Comparison of ENCODE assay signal across 10 cellular contexts in genomic region chr9:130714586-130715110, GRCh38. TPM values are rescaled to one million over a fixed set of nuclear protein-coding genes. Genes with fewer than 3 reads are reported as not detected.
DNase-seq lines count a peak whose midpoint lies in the region; ATAC-seq, FAIRE-seq and TF ChIP-seq lines count a peak whose summit lies in the region.
"Had no signal": no experiment of that assay in that cellular context is flagged by ENCODE, and none has a peak within 500 bp of the region (broad histone marks: within the 10 kb centered on the region; RNA-seq: fewer than 3 reads in every experiment).

No MANE protein-coding gene starts in this region.

- H3K4me1 ChIP-seq in keratinocyte (ENCODE audit: control insufficient read depth, extremely low read depth, insufficient read depth, low read length) (peaks cover 15% of the 10 kb centered on the region), thyroid gland (peaks cover 19 to 24% of the 10 kb centered on the region in 2 donors), mucosa of descending colon (ENCODE audit: low read depth) (peaks cover 18% of the 10 kb centered on the region)

- intact Hi-C loops in activated T-helper 2 cell treated with anti-CD3 and anti-CD28 coated beads, Interferon-gamma antibody, Interleukin-2, Interleukin-4, amounts not matched to agents 10 μg/mL and 5 μg/mL and 100 μg/mL, durations not matched to agents 14 hours and 24 hours and 36 hours (cut with micrococcal nuclease): loop anchor here (5.0 to 10.0 kb wide), 2 partner anchors 120 to 148 kb away; partner anchors contain the start of gene ABL1
- intact Hi-C loops in thyroid gland (cut with DNase I): loop anchor here (5.0 to 10.0 kb wide), 2 partner anchors 50 to 148 kb away; no protein-coding TSS in a partner anchor
- intact Hi-C loops in mucosa of descending colon (cut with DNase I, micrococcal nuclease): loop anchor here in 1 of 2 donors (10.0 kb wide), 1 partner anchor 50 kb away; no protein-coding TSS in a partner anchor

- peak overlapping the region; percentile 43 for H3K9ac ChIP-seq in keratinocyte (ENCODE audit: control insufficient read depth, extremely low read depth, insufficient read depth, low read length)

- no peak for FAIRE-seq in keratinocyte (lab: Jason Lieb, UNC)
- FAIRE-seq: TTC549 had no signal

- H3K4me1 Mint-ChIP-seq in activated CD8-positive, alpha-beta memory T cell treated with anti-CD3 and anti-CD28 coated beads, Interleukin-2, amount 10 ng/mL, durations not matched to agents 7 days and 5 days: peaks cover 34% of the 10 kb centered on the region
- peaks cover 29% of the 10 kb centered on the region for H3K4me1 Mint-ChIP-seq in activated T-helper 2 cell treated with anti-CD3 and anti-CD28 coated beads, Interferon-gamma antibody, Interleukin-2, Interleukin-4, amounts not matched to agents 10 μg/mL and 5 μg/mL and 100 μg/mL, durations not matched to agents 14 hours and 24 hours and 36 hours (ENCODE audit: low read depth)

- no peaks in the 10 kb centered on the region for H3K36me3 Mint-ChIP-seq in activated CD8-positive, alpha-beta memory T cell treated with anti-CD3 and anti-CD28 coated beads, Interleukin-2, amount 10 ng/mL, durations not matched to agents 7 days and 5 days
- H3K36me3 Mint-ChIP-seq in activated T-helper 2 cell treated with anti-CD3 and anti-CD28 coated beads, Interferon-gamma antibody, Interleukin-2, Interleukin-4, amounts not matched to agents 10 μg/mL and 5 μg/mL and 100 μg/mL, durations not matched to agents 14 hours and 24 hours and 36 hours (ENCODE audit: low read depth): no peaks in the 10 kb centered on the region

- H3K9me3 ChIP-seq in keratinocyte (ENCODE audit: control insufficient read depth, low read depth, low read length): no peaks in the 10 kb centered on the region
- H3K9me3 ChIP-seq in thyroid gland: no peaks in the 10 kb centered on the region
- H3K9me3 ChIP-seq in mucosa of descending colon: no peaks in the 10 kb centered on the region

- peak overlapping the region; percentile 90 for H3K4me2 ChIP-seq in keratinocyte (ENCODE audit: control insufficient read depth, extremely low read depth, insufficient read depth, low read depth, low read length)

- H3K4me3 ChIP-seq in keratinocyte (ENCODE audit: control insufficient read depth in 2 of 3, extremely low read depth in 1 of 3, insufficient read depth in 2 of 3, low read depth in 1 of 3, low read length in 3 of 3): peak overlapping the region; percentile 82 to 98 (median 87)
- H3K4me3 ChIP-seq in thyroid gland (replicated peaks in 1 of 3): peak overlapping the region in 2 of 3 donors; percentile 87 to 93
- no peak overlapping the region for H3K4me3 ChIP-seq in mucosa of descending colon

- no peak overlapping the region for H3K27ac Mint-ChIP-seq in activated CD8-positive, alpha-beta memory T cell treated with anti-CD3 and anti-CD28 coated beads, Interleukin-2, amount 10 ng/mL, durations not matched to agents 7 days and 5 days
- no peak overlapping the region for H3K27ac Mint-ChIP-seq in activated T-helper 2 cell treated with anti-CD3 and anti-CD28 coated beads, Interferon-gamma antibody, Interleukin-2, Interleukin-4, amounts not matched to agents 10 μg/mL and 5 μg/mL and 100 μg/mL, durations not matched to agents 14 hours and 24 hours and 36 hours

- dilution Hi-C loops in keratinocyte (cut with MboI; ENCODE audit: extremely low pct_ligation_motif_present, low sequenced_read_pairs): no loop called here

- H3K9me3 Mint-ChIP-seq in activated CD8-positive, alpha-beta memory T cell treated with anti-CD3 and anti-CD28 coated beads, Interleukin-2, amount 10 ng/mL, durations not matched to agents 7 days and 5 days (ENCODE audit: low read depth): no peaks in the 10 kb centered on the region
- no peaks in the 10 kb centered on the region for H3K9me3 Mint-ChIP-seq in activated T-helper 2 cell treated with anti-CD3 and anti-CD28 coated beads, Interferon-gamma antibody, Interleukin-2, Interleukin-4, amounts not matched to agents 10 μg/mL and 5 μg/mL and 100 μg/mL, durations not matched to agents 14 hours and 24 hours and 36 hours

- no peak for TF ChIP-seq POLR2A in thyroid gland (IDR thresholded peaks at IDR 0.05)

- CTCF ChIA-PET in activated CD8-positive, alpha-beta memory T cell treated with anti-CD3 and anti-CD28 coated beads, Interleukin-2, amount 10 ng/mL, durations not matched to agents 7 days and 5 days (lab: Charles Lee): interaction anchor here (0.5 to 2.6 kb wide), 5 partner anchors 8 to 153 kb away, joined by 3 to 10 read pairs (median 4); no protein-coding TSS in a partner anchor

- no peak overlapping the region for H2AFZ ChIP-seq in keratinocyte (ENCODE audit: control insufficient read depth, low read length)

- H3K79me2 ChIP-seq in keratinocyte (ENCODE audit: control insufficient read depth, insufficient read depth, low read length): peaks cover 56% of the 10 kb centered on the region

- H3K27ac ChIP-seq in keratinocyte (ENCODE audit: control insufficient read depth, insufficient read depth, low read length) (no peak overlapping the region), thyroid gland (peak overlapping the region; percentile 84 to 98 (median 96))

- no peaks in the 10 kb centered on the region for H4K20me1 ChIP-seq in keratinocyte (ENCODE audit: control insufficient read depth, extremely low read depth, insufficient read depth, low read length)

- H3K9me1 ChIP-seq in keratinocyte (ENCODE audit: control insufficient read depth, extremely low read depth, insufficient read depth, low read length): no peaks in the 10 kb centered on the region

- no peaks in the 10 kb centered on the region for H3K27me3 Mint-ChIP-seq in activated CD8-positive, alpha-beta memory T cell treated with anti-CD3 and anti-CD28 coated beads, Interleukin-2, amount 10 ng/mL, durations not matched to agents 7 days and 5 days
- H3K27me3 Mint-ChIP-seq in activated T-helper 2 cell treated with anti-CD3 and anti-CD28 coated beads, Interferon-gamma antibody, Interleukin-2, Interleukin-4, amounts not matched to agents 10 μg/mL and 5 μg/mL and 100 μg/mL, durations not matched to agents 14 hours and 24 hours and 36 hours (ENCODE audit: low read depth): no peaks in the 10 kb centered on the region

- H3K36me3 ChIP-seq in keratinocyte (ENCODE audit: control insufficient read depth in 2 of 2, extremely low read depth in 1 of 2, insufficient read depth in 2 of 2, low read length in 2 of 2) (no peaks in the 10 kb centered on the region), thyroid gland (no peaks in the 10 kb centered on the region), mucosa of descending colon (ENCODE audit: low read depth) (no peaks in the 10 kb centered on the region)

- no peak for DNase-seq in activated CD8-positive, alpha-beta memory T cell treated with anti-CD3 and anti-CD28 coated beads, Interleukin-2, amount 10 ng/mL, durations not matched to agents 7 days and 5 days
- no peak for DNase-seq in activated CD8-positive, alpha-beta memory T cell treated with anti-CD3 and anti-CD28 coated beads for 24 hours
- DNase-seq in activated T-helper 2 cell treated with anti-CD3 and anti-CD28 coated beads, Interferon-gamma antibody, Interleukin-2, Interleukin-4, amounts not matched to agents 10 μg/mL and 5 μg/mL and 100 μg/mL, durations not matched to agents 14 hours and 24 hours and 36 hours (ENCODE audit: low spot score): no peak
- DNase-seq in keratinocyte (ENCODE audit: low read depth, low spot score) (no peak), thyroid gland (no peak), CD1c-positive myeloid dendritic cell (ENCODE audit: extremely low spot score) (no peak), mucosa of descending colon (no peak), HuH-7 (ENCODE audit: low spot score) (no peak)

- ATAC-seq in activated CD8-positive, alpha-beta memory T cell treated with anti-CD3 and anti-CD28 coated beads, Interleukin-2, amount 10 ng/mL, durations not matched to agents 7 days and 5 days: no peak
- ATAC-seq in mucosa of descending colon: no peak

- peak overlapping the region; percentile 86 for H3K4me3 Mint-ChIP-seq in activated CD8-positive, alpha-beta memory T cell treated with anti-CD3 and anti-CD28 coated beads, Interleukin-2, amount 10 ng/mL, durations not matched to agents 7 days and 5 days
- H3K4me3 Mint-ChIP-seq in activated T-helper 2 cell treated with anti-CD3 and anti-CD28 coated beads, Interferon-gamma antibody, Interleukin-2, Interleukin-4, amounts not matched to agents 10 μg/mL and 5 μg/mL and 100 μg/mL, durations not matched to agents 14 hours and 24 hours and 36 hours (ENCODE audit: low read depth): peak overlapping the region; percentile 91

- H3K27me3 ChIP-seq in keratinocyte (ENCODE audit: control insufficient read depth, extremely low read depth, insufficient read depth, low read length): no peaks in the 10 kb centered on the region
- H3K27me3 ChIP-seq in thyroid gland: no peaks in the 10 kb centered on the region

- TF ChIP-seq CTCF in keratinocyte (optimal IDR thresholded peaks at IDR 0.05 in 1 of 3, IDR thresholded peaks at IDR 0.05 in 1 of 3, conservative IDR thresholded peaks at IDR 0.05 in 1 of 3; ENCODE audit: extremely low read depth in 1 of 3, insufficient read depth in 2 of 3, low read length in 3 of 3): no peak
- no peak for TF ChIP-seq CTCF in thyroid gland (IDR thresholded peaks at IDR 0.05)
- no peak for TF ChIP-seq CTCF in mucosa of descending colon (IDR thresholded peaks at IDR 0.05)

- WGBS in thyroid gland, 2 donors: 8 to 18% methylated on average over 7 of the region's 7 CpGs

RNA-seq across cellular contexts. Expression of gene EXOSC2, which starts 21.1 kb away (rescaled TPM):
- 10 to 100 TPM; 69.9 to 81.3 TPM for total RNA-seq in activated CD8-positive, alpha-beta memory T cell treated with anti-CD3 and anti-CD28 coated beads, Interleukin-2, amount 10 ng/mL, durations not matched to agents 7 days and 5 days
- 93.0 and 94.9 TPM in 2 replicates for total RNA-seq in activated T-helper 2 cell treated with anti-CD3 and anti-CD28 coated beads, Interferon-gamma antibody, Interleukin-2, Interleukin-4, amounts not matched to agents 10 μg/mL and 5 μg/mL and 100 μg/mL, durations not matched to agents 14 hours and 24 hours and 36 hours
- polyA plus RNA-seq in keratinocyte: 22.1 to 37.5 TPM (median 35.9 TPM) in 3 replicates
- polyA plus RNA-seq in keratinocyte (2011; ENCODE audit: low read depth): 13.0 TPM
- 17.8 and 19.9 TPM in 2 replicates for polyA plus RNA-seq in keratinocyte (2011; cell fraction: cytosol; rRNA removed)
- 30.3 and 40.1 TPM in 2 replicates for polyA plus RNA-seq in keratinocyte (2011; cell fraction: nucleus; rRNA removed)
- 12.1 and 26.2 TPM in 2 replicates for polyA plus RNA-seq in keratinocyte (2012; ENCODE audit: low replicate concordance)
- 12.2 to 47.6 TPM (median 19.7 TPM) in 3 replicates for polyA minus RNA-seq in keratinocyte
- polyA minus RNA-seq in keratinocyte (2011; cell fraction: cytosol; rRNA and poly(A)+ RNA removed): 48.7 TPM
- polyA minus RNA-seq in keratinocyte (2011; cell fraction: nucleus; rRNA and poly(A)+ RNA removed): 8.0 and 18.8 TPM in 2 replicates
- total RNA-seq in thyroid gland (10 to 100 TPM; 19.2 to 21.6 (median 20.3) TPM), mucosa of descending colon (10 to 100 TPM; 18.3 to 25.7 (median 19.1) TPM)

RNA-seq across cellular contexts. Expression of gene PRDM12, which starts 50.3 kb away (rescaled TPM):
- under 1 TPM; 0.14 to 0.15 TPM for total RNA-seq in activated CD8-positive, alpha-beta memory T cell treated with anti-CD3 and anti-CD28 coated beads, Interleukin-2, amount 10 ng/mL, durations not matched to agents 7 days and 5 days
- total RNA-seq in activated T-helper 2 cell treated with anti-CD3 and anti-CD28 coated beads, Interferon-gamma antibody, Interleukin-2, Interleukin-4, amounts not matched to agents 10 μg/mL and 5 μg/mL and 100 μg/mL, durations not matched to agents 14 hours and 24 hours and 36 hours: 0.21 and 0.28 TPM in 2 replicates
- polyA plus RNA-seq in keratinocyte: not detected in 3 replicates
- not detected for polyA plus RNA-seq in keratinocyte (2011; ENCODE audit: low read depth)
- polyA plus RNA-seq in keratinocyte (2011; cell fraction: cytosol; rRNA removed): 0.04 TPM in 2 replicates
- polyA plus RNA-seq in keratinocyte (2011; cell fraction: nucleus; rRNA removed): not detected in 2 replicates
- polyA plus RNA-seq in keratinocyte (2012; ENCODE audit: low replicate concordance): 0.11 TPM in 1 of 2 replicates, not detected in the other
- not detected in 3 replicates for polyA minus RNA-seq in keratinocyte
- not detected for polyA minus RNA-seq in keratinocyte (2011; cell fraction: cytosol; rRNA and poly(A)+ RNA removed)
- not detected in 2 replicates for polyA minus RNA-seq in keratinocyte (2011; cell fraction: nucleus; rRNA and poly(A)+ RNA removed)
- total RNA-seq in thyroid gland (not detected), mucosa of descending colon (under 1 TPM in 2 of 3 donors, not detected in 1; 0.12 TPM)
- total RNA-seq: mononuclear cell had no signal
